8 cellular contexts compared by ENCODE assay signal in the genomic region with DNA sequence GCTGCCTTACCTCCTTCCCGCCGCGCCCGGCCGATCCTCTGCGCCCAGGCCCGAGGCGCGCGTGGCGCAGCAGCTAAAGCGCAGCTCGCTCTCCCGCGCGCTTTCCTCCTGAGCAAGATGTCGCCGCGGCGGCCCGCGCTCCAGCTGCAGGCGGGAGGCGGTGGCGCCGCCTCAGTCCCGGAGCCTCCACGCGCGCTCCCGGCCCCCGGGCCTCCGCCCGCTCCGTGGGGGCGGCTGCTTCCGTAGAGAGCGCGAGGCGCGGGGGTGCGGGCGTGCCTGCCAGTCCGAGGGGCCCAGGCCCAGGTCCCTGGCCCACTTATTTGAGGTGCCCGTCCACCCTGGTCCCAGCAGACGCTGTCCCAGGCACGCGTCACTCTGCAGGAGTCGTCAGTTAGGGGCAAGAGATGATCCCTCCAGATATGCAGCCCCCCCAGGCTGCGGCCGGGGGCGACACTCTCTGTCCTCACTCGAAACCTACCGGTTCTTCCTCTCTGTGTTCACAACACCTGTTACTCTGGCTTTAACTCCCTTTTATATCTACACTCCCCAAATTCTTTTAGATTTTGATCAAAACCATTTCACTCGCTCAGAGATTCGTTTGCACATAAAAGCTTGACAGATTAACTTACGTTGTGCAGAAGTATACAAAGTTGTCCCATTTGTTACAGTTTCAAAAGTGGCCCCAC. TPM values are rescaled to one million over a fixed set of nuclear protein-coding genes. Genes with fewer than 3 reads are reported as not detected.
DNase-seq lines count a peak whose midpoint lies in the region; ATAC-seq and TF ChIP-seq lines count a peak whose summit lies in the region.

A gene with protein sequence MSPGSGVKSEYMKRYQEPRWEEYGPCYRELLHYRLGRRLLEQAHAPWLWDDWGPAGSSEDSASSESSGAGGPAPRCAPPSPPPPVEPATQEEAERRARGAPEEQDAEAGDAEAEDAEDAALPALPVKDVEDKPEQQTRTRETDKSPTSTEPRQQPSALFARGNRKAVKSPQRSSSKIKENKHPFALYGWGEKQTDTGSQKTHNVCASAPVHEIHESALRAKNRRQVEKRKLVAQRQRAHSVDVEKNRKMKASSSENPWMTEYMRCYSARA (minus strand): TSS at position 146 of the 686 bp plus-strand sequence. CDS start 582 bp downstream, outside the sequence.

- 0% methylated on average over 34 to 57 of the region's 57 CpGs for WGBS in esophagus, 2 donors

- TF ChIP-seq POLR2A in GM18505 (IDR thresholded peaks at IDR 0.05; ENCODE audit: borderline replicate concordance, extremely low read depth, insufficient read depth, insufficient read length): peak; percentile 54

- H2AFZ ChIP-seq in ACC112 (ENCODE audit: low read length, unreplicated experiment): peak within 1 kb of the TSS; percentile 80

- H3K79me2 ChIP-seq in ACC112 (ENCODE audit: control insufficient read depth, insufficient read depth, low read length, unreplicated experiment): peaks cover 28% of the 10 kb centered on the region

- peak; percentile 55 for DNase-seq in NCI-H510A (lab: John Stamatoyannopoulos, UW)
- DNase-seq in activated T-cell treated with anti-CD3 and anti-CD28 coated beads for 1 hour (ENCODE audit: low read depth): peak; percentile 44
- DNase-seq in stimulated activated naive B cell treated with anti-CD40 and anti-IgM and Interleukin-4, amounts not matched to agents 10 μg/mL and 1 μg/mL and 100 μg/mL, for 72 hours: peak; percentile 47

- peak within 1 kb of the TSS; percentile 70 for H3K9ac ChIP-seq in mucosa of stomach (ENCODE audit: low read length)

- H3K27ac Mint-ChIP-seq in stimulated activated naive B cell treated with anti-CD40 and anti-IgM and Interleukin-4, amounts not matched to agents 10 μg/mL and 1 μg/mL and 100 μg/mL, for 72 hours: peak within 1 kb of the TSS; percentile 91

- peaks cover 0 to 1% of the 10 kb centered on the region in 2 donors for H3K9me3 Mint-ChIP-seq in stimulated activated naive B cell treated with anti-CD40 and anti-IgM and Interleukin-4, amounts not matched to agents 10 μg/mL and 1 μg/mL and 100 μg/mL, for 72 hours

- H3K4me1 ChIP-seq in ACC112 (ENCODE audit: control insufficient read depth, insufficient read depth, low read length, unreplicated experiment) (peaks cover 16% of the 10 kb centered on the region), esophagus (ENCODE audit: control insufficient read depth in 2 of 2, insufficient read depth in 2 of 2, low read length in 1 of 2) (no peaks in the 10 kb centered on the region), mucosa of stomach (ENCODE audit: control insufficient read depth, insufficient read depth, low read length) (peaks cover 14% of the 10 kb centered on the region)

- H3K9me3 ChIP-seq in esophagus (ENCODE audit: control insufficient read depth in 2 of 2, insufficient read depth in 1 of 2, low read depth in 1 of 2, low read length in 1 of 2) (no peaks in the 10 kb centered on the region), mucosa of stomach (ENCODE audit: control insufficient read depth, low read length) (no peaks in the 10 kb centered on the region)

- H3K4me1 Mint-ChIP-seq in stimulated activated naive B cell treated with anti-CD40 and anti-IgM and Interleukin-4, amounts not matched to agents 10 μg/mL and 1 μg/mL and 100 μg/mL, for 72 hours: peaks cover 27 to 44% of the 10 kb centered on the region in 2 donors

- H3K27me3 Mint-ChIP-seq in stimulated activated naive B cell treated with anti-CD40 and anti-IgM and Interleukin-4, amounts not matched to agents 10 μg/mL and 1 μg/mL and 100 μg/mL, for 72 hours: peaks cover 19 to 26% of the 10 kb centered on the region in 2 donors

- H3K36me3 ChIP-seq in ACC112 (ENCODE audit: insufficient read depth, low read length) (no peaks in the 10 kb centered on the region), esophagus (ENCODE audit: control insufficient read depth in 2 of 2, insufficient read depth in 2 of 2, low read length in 1 of 2) (no peaks in the 10 kb centered on the region), mucosa of stomach (ENCODE audit: control insufficient read depth, insufficient read depth, low read length) (no peaks in the 10 kb centered on the region)

- ATAC-seq in GM18505 (IDR thresholded peaks at IDR 0.05; ENCODE audit: unreplicated experiment): peak; percentile 36
- peak; percentile 38 for ATAC-seq in HG02943 (IDR thresholded peaks at IDR 0.05; ENCODE audit: low read depth, unreplicated experiment)
- ATAC-seq in stimulated activated naive B cell treated with anti-CD40 and anti-IgM and Interleukin-4, amounts not matched to agents 10 μg/mL and 1 μg/mL and 100 μg/mL, for 72 hours (replicated peaks): peak; percentile 49 to 57

- H3K4me3 ChIP-seq in ACC112 (ENCODE audit: low read depth, low read length) (peak within 1 kb of the TSS; percentile 91), esophagus (ENCODE audit: low read depth in 1 of 2, low read length in 2 of 2) (peak within 1 kb of the TSS; percentile 61 to 81), mucosa of stomach (ENCODE audit: low read length) (peak within 1 kb of the TSS; percentile 46)

- peaks cover 0 to 9% of the 10 kb centered on the region in 2 donors for H3K36me3 Mint-ChIP-seq in stimulated activated naive B cell treated with anti-CD40 and anti-IgM and Interleukin-4, amounts not matched to agents 10 μg/mL and 1 μg/mL and 100 μg/mL, for 72 hours

- H3K4me3 Mint-ChIP-seq in stimulated activated naive B cell treated with anti-CD40 and anti-IgM and Interleukin-4, amounts not matched to agents 10 μg/mL and 1 μg/mL and 100 μg/mL, for 72 hours: peak within 1 kb of the TSS; percentile 90 to 91

- H3K27me3 ChIP-seq in ACC112 (ENCODE audit: insufficient read depth, low read length) (peaks cover 14% of the 10 kb centered on the region), esophagus (ENCODE audit: control insufficient read depth in 1 of 2, insufficient read depth in 2 of 2, low read length in 2 of 2) (no peaks in the 10 kb centered on the region), mucosa of stomach (ENCODE audit: control insufficient read depth, insufficient read depth, low read length) (peaks cover 19% of the 10 kb centered on the region)

- H3K27ac ChIP-seq in ACC112 (ENCODE audit: low read depth, low read length) (no peak within 1 kb of the TSS), esophagus (ENCODE audit: low read depth in 2 of 2, low read length in 1 of 2) (peak within 1 kb of the TSS; percentile 91 to 95)

RNA-seq across cellular contexts. Expression of the gene that starts here (rescaled TPM):
- polyA plus RNA-seq in esophagus: 1 to 10 TPM; 1.6 to 2.5 TPM
